1 cellular context compared by ENCODE assay signal in the genomic region with DNA sequence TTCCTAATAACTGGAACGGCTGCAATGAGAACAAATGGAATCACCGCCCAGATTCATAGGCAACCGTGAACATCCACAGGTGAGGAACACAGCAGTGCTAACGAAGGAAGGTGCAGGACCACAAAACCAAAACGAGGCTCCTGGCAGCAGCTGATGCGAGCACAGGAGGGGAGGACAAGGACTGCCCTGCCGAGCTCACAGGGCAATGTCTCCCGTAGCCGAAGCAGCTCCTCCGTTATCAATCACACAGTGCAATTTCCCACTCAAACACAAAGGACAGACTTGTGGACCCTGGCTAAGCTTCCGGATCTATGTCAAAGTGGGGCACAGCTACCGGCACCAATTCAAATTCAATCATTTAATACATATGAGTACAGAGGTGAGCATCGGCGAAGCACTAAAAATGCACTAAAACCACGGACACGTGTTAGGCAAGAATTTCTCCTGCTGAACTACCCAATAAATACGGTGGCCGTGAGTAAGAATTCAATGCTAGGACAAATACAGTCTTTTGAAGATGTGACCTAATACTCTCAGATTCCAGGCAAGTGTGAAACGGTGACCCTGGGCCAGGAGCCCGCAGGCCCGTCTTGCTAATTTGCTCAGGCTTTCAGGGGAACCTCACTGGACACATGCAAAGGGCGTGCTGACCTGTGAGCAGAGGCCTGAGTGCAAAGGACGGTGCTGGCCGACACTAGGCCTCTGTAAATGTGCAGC.
TF ChIP-seq lines count a peak whose summit lies in the region.

No MANE protein-coding gene starts in this region.

TF ChIP-seq in GM23338, 12 proteins besides CTCF, POLR2A, EP300 and RAD21 (continued from another document):
- TF ChIP-seq, protein P1, sequence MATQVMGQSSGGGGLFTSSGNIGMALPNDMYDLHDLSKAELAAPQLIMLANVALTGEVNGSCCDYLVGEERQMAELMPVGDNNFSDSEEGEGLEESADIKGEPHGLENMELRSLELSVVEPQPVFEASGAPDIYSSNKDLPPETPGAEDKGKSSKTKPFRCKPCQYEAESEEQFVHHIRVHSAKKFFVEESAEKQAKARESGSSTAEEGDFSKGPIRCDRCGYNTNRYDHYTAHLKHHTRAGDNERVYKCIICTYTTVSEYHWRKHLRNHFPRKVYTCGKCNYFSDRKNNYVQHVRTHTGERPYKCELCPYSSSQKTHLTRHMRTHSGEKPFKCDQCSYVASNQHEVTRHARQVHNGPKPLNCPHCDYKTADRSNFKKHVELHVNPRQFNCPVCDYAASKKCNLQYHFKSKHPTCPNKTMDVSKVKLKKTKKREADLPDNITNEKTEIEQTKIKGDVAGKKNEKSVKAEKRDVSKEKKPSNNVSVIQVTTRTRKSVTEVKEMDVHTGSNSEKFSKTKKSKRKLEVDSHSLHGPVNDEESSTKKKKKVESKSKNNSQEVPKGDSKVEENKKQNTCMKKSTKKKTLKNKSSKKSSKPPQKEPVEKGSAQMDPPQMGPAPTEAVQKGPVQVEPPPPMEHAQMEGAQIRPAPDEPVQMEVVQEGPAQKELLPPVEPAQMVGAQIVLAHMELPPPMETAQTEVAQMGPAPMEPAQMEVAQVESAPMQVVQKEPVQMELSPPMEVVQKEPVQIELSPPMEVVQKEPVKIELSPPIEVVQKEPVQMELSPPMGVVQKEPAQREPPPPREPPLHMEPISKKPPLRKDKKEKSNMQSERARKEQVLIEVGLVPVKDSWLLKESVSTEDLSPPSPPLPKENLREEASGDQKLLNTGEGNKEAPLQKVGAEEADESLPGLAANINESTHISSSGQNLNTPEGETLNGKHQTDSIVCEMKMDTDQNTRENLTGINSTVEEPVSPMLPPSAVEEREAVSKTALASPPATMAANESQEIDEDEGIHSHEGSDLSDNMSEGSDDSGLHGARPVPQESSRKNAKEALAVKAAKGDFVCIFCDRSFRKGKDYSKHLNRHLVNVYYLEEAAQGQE (IDR thresholded peaks at IDR 0.05; ENCODE audit: unreplicated experiment), result no peak
- TF ChIP-seq EZH2 (IDR thresholded peaks at IDR 0.05; ENCODE audit: low read depth, unreplicated experiment) (no peak), CREB1 (CRISPR knock-in tag; IDR thresholded peaks at IDR 0.05; ENCODE audit: low read depth) (no peak), JUNB (IDR thresholded peaks at IDR 0.05; ENCODE audit: unreplicated experiment) (no peak), ZNF114 (CRISPR knock-in tag; IDR thresholded peaks at IDR 0.05) (no peak), POLR2AphosphoS5 (IDR thresholded peaks at IDR 0.05; ENCODE audit: low read depth) (no peak), NANOG (IDR thresholded peaks at IDR 0.05; ENCODE audit: borderline replicate concordance) (no peak), EZH2phosphoT487 (IDR thresholded peaks at IDR 0.05; ENCODE audit: unreplicated experiment) (no peak), ZNF331 (CRISPR knock-in tag; IDR thresholded peaks at IDR 0.05; ENCODE audit: low read depth) (no peak), STAT1 (IDR thresholded peaks at IDR 0.05; ENCODE audit: unreplicated experiment) (no peak)
- TF ChIP-seq, protein P2, sequence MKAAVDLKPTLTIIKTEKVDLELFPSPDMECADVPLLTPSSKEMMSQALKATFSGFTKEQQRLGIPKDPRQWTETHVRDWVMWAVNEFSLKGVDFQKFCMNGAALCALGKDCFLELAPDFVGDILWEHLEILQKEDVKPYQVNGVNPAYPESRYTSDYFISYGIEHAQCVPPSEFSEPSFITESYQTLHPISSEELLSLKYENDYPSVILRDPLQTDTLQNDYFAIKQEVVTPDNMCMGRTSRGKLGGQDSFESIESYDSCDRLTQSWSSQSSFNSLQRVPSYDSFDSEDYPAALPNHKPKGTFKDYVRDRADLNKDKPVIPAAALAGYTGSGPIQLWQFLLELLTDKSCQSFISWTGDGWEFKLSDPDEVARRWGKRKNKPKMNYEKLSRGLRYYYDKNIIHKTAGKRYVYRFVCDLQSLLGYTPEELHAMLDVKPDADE (IDR thresholded peaks at IDR 0.05), result no peak
